ENCODE assay signal across 12 cellular contexts in genomic region chr3:49416867-49417266, GRCh38. TPM values are rescaled to one million over a fixed set of nuclear protein-coding genes. Genes with fewer than 3 reads are reported as not detected.
DNase-seq lines count a peak whose midpoint lies in the region; ATAC-seq and TF ChIP-seq lines count a peak whose summit lies in the region.
"Had no signal": no experiment of that assay in that cellular context is flagged by ENCODE, and none has a peak within 500 bp of the region (broad histone marks: within the 10 kb centered on the region; RNA-seq: fewer than 3 reads in every experiment).

No MANE protein-coding gene starts in this region.

- no peaks in the 10 kb centered on the region for H3K27me3 ChIP-seq in heart right ventricle
- no peaks in the 10 kb centered on the region for H3K27me3 ChIP-seq in lung (ENCODE audit: control insufficient read depth, insufficient read depth)
- H3K27me3 ChIP-seq in upper lobe of left lung: no peaks in the 10 kb centered on the region

- H3K36me3 ChIP-seq in heart right ventricle (peaks cover 0 to 76% (median 19%) of the 10 kb centered on the region in 9 donors), lung (ENCODE audit: control insufficient read depth in 2 of 2, insufficient read depth in 2 of 2, low read length in 2 of 2) (peaks cover 0 to 18% of the 10 kb centered on the region in 2 donors), upper lobe of left lung (peaks cover 0 to 50% (median 7%) of the 10 kb centered on the region in 4 donors)

- H3K4me1 Mint-ChIP-seq in activated T-helper 17 cell treated with anti-CD3 and anti-CD28 coated beads, Interleukin-2, amount 50 U/mL, for 72 hours: peaks cover 33% of the 10 kb centered on the region

- no peak for ATAC-seq in heart right ventricle
- ATAC-seq in activated T-helper 17 cell treated with anti-CD3 and anti-CD28 coated beads, Interleukin-2, amount 50 U/mL, for 72 hours (replicated peaks): no peak
- ATAC-seq in lung (ENCODE audit: insufficient read depth, low FRiP score): no peak
- no peak for ATAC-seq in upper lobe of left lung (ENCODE audit: low FRiP score in 2 of 2)
- no peak for ATAC-seq in HG03571 (IDR thresholded peaks at IDR 0.05; ENCODE audit: unreplicated experiment)
- ATAC-seq: activated CD4-positive, CD25-positive, alpha-beta regulatory T cell treated with anti-CD3 and anti-CD28 coated beads, Interleukin-2, amount 50 U/mL, for 24 hours had no signal

- H3K4me1 ChIP-seq in heart right ventricle (peaks cover 11 to 68% (median 42%) of the 10 kb centered on the region in 9 donors), lung (ENCODE audit: control insufficient read depth in 2 of 2, insufficient read depth in 2 of 2, low read length in 2 of 2) (peaks cover 17 to 21% of the 10 kb centered on the region in 2 donors), upper lobe of left lung (peaks cover 36 to 45% (median 41%) of the 10 kb centered on the region in 4 donors)

- TF ChIP-seq POLR2A in upper lobe of left lung (IDR thresholded peaks at IDR 0.05): no peak

- WGBS in heart right ventricle, 2 donors: 93 to 98% methylated on average over 2 of the region's 2 CpGs
- WGBS in lung, 2 donors: 96 to 97% methylated on average over 2 of the region's 2 CpGs
- WGBS in upper lobe of left lung, 2 donors: 93 to 100% methylated on average over 1 to 2 of the region's 2 CpGs

- DNase-seq in heart right ventricle (no peak), cardiac septum (ENCODE audit: low spot score) (no peak), lung (ENCODE audit: low spot score) (no peak), upper lobe of left lung (no peak), SIG-M5 (lab: John Stamatoyannopoulos, UW) (no peak), SIG-M5 treated with dmso at 0.1 percent for 504 hours (lab: John Stamatoyannopoulos, UW; ENCODE audit: unreplicated experiment) (no peak)
- DNase-seq: erythroblast, NCI-H2227 treated with DMSO at 0.1 percent for 48 hours, RPMI8226 had no signal

- H3K9me3 Mint-ChIP-seq in activated T-helper 17 cell treated with anti-CD3 and anti-CD28 coated beads, Interleukin-2, amount 50 U/mL, for 72 hours: no peaks in the 10 kb centered on the region

- peak overlapping the region in 6 of 10 donors; percentile 31 to 98 (median 62) for H3K27ac ChIP-seq in heart right ventricle
- peak overlapping the region; percentile 4 to 67 for H3K27ac ChIP-seq in lung (ENCODE audit: low read depth in 1 of 2, low read length in 1 of 2)
- H3K27ac ChIP-seq in upper lobe of left lung: peak overlapping the region; percentile 57 to 100 (median 75)

- H3K36me3 Mint-ChIP-seq in activated T-helper 17 cell treated with anti-CD3 and anti-CD28 coated beads, Interleukin-2, amount 50 U/mL, for 72 hours (ENCODE audit: low read depth): peaks cover 58% of the 10 kb centered on the region

- H3K4me3 ChIP-seq in heart right ventricle: no peak overlapping the region
- H3K4me3 ChIP-seq in lung: no peak overlapping the region
- H3K4me3 ChIP-seq in upper lobe of left lung: no peak overlapping the region

- H3K9me3 ChIP-seq in heart right ventricle (no peaks in the 10 kb centered on the region), lung (ENCODE audit: control insufficient read depth in 2 of 2, insufficient read depth in 1 of 2, low read length in 1 of 2) (no peaks in the 10 kb centered on the region), upper lobe of left lung (no peaks in the 10 kb centered on the region)

- H3K27ac Mint-ChIP-seq in activated T-helper 17 cell treated with anti-CD3 and anti-CD28 coated beads, Interleukin-2, amount 50 U/mL, for 72 hours: peak overlapping the region; percentile 91

- TF ChIP-seq CTCF in heart right ventricle (IDR thresholded peaks at IDR 0.05) (no peak), lung (IDR thresholded peaks at IDR 0.05; ENCODE audit: control extremely low read depth, extremely low read depth) (no peak), upper lobe of left lung (IDR thresholded peaks at IDR 0.05) (no peak)

- intact Hi-C loops in heart right ventricle (cut with DNase I) (no loop called here), cardiac septum (cut with DNase I) (no loop called here)

- no peak for TF ChIP-seq EP300 in upper lobe of left lung (IDR thresholded peaks at IDR 0.05)

- H3K4me3 Mint-ChIP-seq in activated T-helper 17 cell treated with anti-CD3 and anti-CD28 coated beads, Interleukin-2, amount 50 U/mL, for 72 hours: peak overlapping the region; percentile 69

- no peaks in the 10 kb centered on the region for H3K27me3 Mint-ChIP-seq in activated T-helper 17 cell treated with anti-CD3 and anti-CD28 coated beads, Interleukin-2, amount 50 U/mL, for 72 hours

RNA-seq across cellular contexts. Expression of gene TCTA, which starts 4.6 kb away (rescaled TPM):
- total RNA-seq in heart right ventricle (10 to 100 TPM; 13.9 to 22.6 (median 17.6) TPM), cardiac septum (26.5 TPM), lung (10 to 100 TPM; 15.8 to 49.0 TPM), upper lobe of left lung (10 to 100 TPM; 21.8 to 52.3 (median 39.5) TPM)
- polyA plus RNA-seq in heart right ventricle (10 to 100 TPM; 16.5 to 19.0 TPM), lung (10 to 100 TPM; 26.8 to 33.4 TPM)
- 10 to 100 TPM; 14.3 to 18.0 TPM for total RNA-seq in activated T-helper 17 cell treated with anti-CD3 and anti-CD28 coated beads, Interleukin-2, amount 50 U/mL, for 72 hours

RNA-seq across cellular contexts. Expression of gene RHOA, which starts 5.1 kb away (rescaled TPM):
- total RNA-seq in heart right ventricle (100 to 1,000 TPM; 226 to 335 (median 250) TPM), cardiac septum (340 TPM), lung (100 to 1,000 TPM; 352 to 567 TPM), upper lobe of left lung (100 to 1,000 TPM; 206 to 611 (median 456) TPM)
- polyA plus RNA-seq in heart right ventricle (100 to 1,000 TPM; 139 to 291 TPM), lung (100 to 1,000 TPM; 269 to 513 TPM)
- 100 to 1,000 TPM; 298 to 453 TPM for total RNA-seq in activated T-helper 17 cell treated with anti-CD3 and anti-CD28 coated beads, Interleukin-2, amount 50 U/mL, for 72 hours

RNA-seq across cellular contexts. Expression of gene AMT, which starts 5.4 kb away (rescaled TPM):
- total RNA-seq in heart right ventricle (10 to 100 TPM; 21.3 to 40.9 (median 34.3) TPM), cardiac septum (20.1 TPM), lung (10 to 100 TPM in 1 of 2 donors, 1 to 10 TPM in 1; 9.5 to 12.4 TPM), upper lobe of left lung (10 to 100 TPM in 3 of 6 donors, 1 to 10 TPM in 3; 2.3 to 59.7 (median 11.4) TPM)
- polyA plus RNA-seq in heart right ventricle (10 to 100 TPM in 1 of 2 donors, 1 to 10 TPM in 1; 3.2 to 22.6 TPM), lung (1 to 10 TPM; 3.8 to 8.0 TPM)
- 1 to 10 TPM; 1.9 to 2.5 TPM for total RNA-seq in activated T-helper 17 cell treated with anti-CD3 and anti-CD28 coated beads, Interleukin-2, amount 50 U/mL, for 72 hours

RNA-seq across cellular contexts. Expression of gene NICN1, which starts 12.3 kb away (rescaled TPM):
- total RNA-seq in heart right ventricle (10 to 100 TPM; 13.9 to 22.5 (median 18.3) TPM), cardiac septum (21.9 TPM), lung (10 to 100 TPM; 14.0 to 20.1 TPM), upper lobe of left lung (10 to 100 TPM in 2 of 6 donors, 1 to 10 TPM in 4; 1.0 to 23.9 (median 8.0) TPM)
- polyA plus RNA-seq in heart right ventricle (1 to 10 TPM; 7.7 to 8.3 TPM), lung (1 to 10 TPM; 8.6 to 9.1 TPM)
- 10 to 100 TPM in 1 of 2 donors, 1 to 10 TPM in 1; 6.7 to 11.6 TPM for total RNA-seq in activated T-helper 17 cell treated with anti-CD3 and anti-CD28 coated beads, Interleukin-2, amount 50 U/mL, for 72 hours

RNA-seq across cellular contexts. Expression of gene DAG1, which starts 53.2 kb away (rescaled TPM):
- total RNA-seq in heart right ventricle: 100 to 1,000 TPM; 118 to 173 (median 139) TPM
- polyA plus RNA-seq in heart right ventricle: 10 to 100 TPM; 37.7 to 50.9 TPM
- total RNA-seq in cardiac septum: 130 TPM
- 10 to 100 TPM in 1 of 2 donors, 1 to 10 TPM in 1; 7.0 to 12.3 TPM for total RNA-seq in activated T-helper 17 cell treated with anti-CD3 and anti-CD28 coated beads, Interleukin-2, amount 50 U/mL, for 72 hours
- 100 to 1,000 TPM in 1 of 2 donors, 10 to 100 TPM in 1; 40.4 to 100 TPM for total RNA-seq in lung
- polyA plus RNA-seq in lung: 10 to 100 TPM; 18.2 to 35.6 TPM
- total RNA-seq in upper lobe of left lung: 100 to 1,000 TPM in 1 of 6 donors, 10 to 100 TPM in 5; 22.0 to 104 (median 73.5) TPM
